ENCODE assay signal across 14 cellular contexts in genomic region chr13:112572408-112572807, GRCh38.
"Had no signal": no experiment of that assay in that cellular context is flagged by ENCODE, and none has a peak within 500 bp of the region (broad histone marks: within the 10 kb centered on the region; RNA-seq: fewer than 3 reads in every experiment).

No MANE protein-coding gene starts in this region.

- DNase-seq: activated B cell treated with CpG ODN at 0.5 μM for 24 hours; activated CD4-positive, alpha-beta memory T cell treated with anti-CD3 and anti-CD28 coated beads for 36 hours; activated CD4-positive, alpha-beta T cell treated with anti-CD3 and anti-CD28 coated beads for 4 hours; activated effector memory CD4-positive, alpha-beta T cell treated with Interleukin-2 at 50 U/mL for 16 hours; activated naive CD4-positive, alpha-beta T cell treated with anti-CD3 and anti-CD28 coated beads, Interleukin-2, amount 50 U/mL, for 16 hours; effector memory CD8-positive, alpha-beta T cell; hypothalamus; left lung; T-cell; T-helper 9 cell; testis had no signal

- ATAC-seq: effector memory CD8-positive, alpha-beta T cell; left lung; SK-N-SH treated with all-trans-retinoic acid at 6 μM for 48 hours; T-cell had no signal

- H3K4me3 Mint-ChIP-seq: activated B cell treated with CpG ODN at 0.5 μM for 24 hours; activated CD4-positive, alpha-beta memory T cell treated with anti-CD3 and anti-CD28 coated beads for 36 hours; effector memory CD8-positive, alpha-beta T cell; neural progenitor cell; T-cell had no signal

- H3K27me3 Mint-ChIP-seq: activated B cell treated with CpG ODN at 0.5 μM for 24 hours; activated CD4-positive, alpha-beta memory T cell treated with anti-CD3 and anti-CD28 coated beads for 36 hours; effector memory CD8-positive, alpha-beta T cell; progenitor cell of endocrine pancreas; T-cell had no signal

- H3K9me3 Mint-ChIP-seq: activated B cell treated with CpG ODN at 0.5 μM for 24 hours; effector memory CD8-positive, alpha-beta T cell had no signal

- H3K27ac Mint-ChIP-seq: activated B cell treated with CpG ODN at 0.5 μM for 24 hours; activated CD4-positive, alpha-beta memory T cell treated with anti-CD3 and anti-CD28 coated beads for 36 hours; neural progenitor cell; progenitor cell of endocrine pancreas; T-cell had no signal
